1 cellular context compared by ENCODE assay signal in genomic region chr7:2530076-2530967, GRCh38.
TF ChIP-seq lines count a peak whose summit lies in the region.

No MANE protein-coding gene starts in this region.

TF ChIP-seq in GM23338, 12 proteins besides CTCF, POLR2A, EP300 and RAD21 (continued from another document):
- TF ChIP-seq ZNF462 (CRISPR knock-in tag; IDR thresholded peaks at IDR 0.05) (no peak), POLR2AphosphoS5 (IDR thresholded peaks at IDR 0.05; ENCODE audit: low read depth) (no peak)
